In genomic region chr12:92145481-92145730, GRCh38 we compare ENCODE assay signal across 8 cellular contexts. TPM values are rescaled to one million over a fixed set of nuclear protein-coding genes. Genes with fewer than 3 reads are reported as not detected.
DNase-seq lines count a peak whose midpoint lies in the region; ATAC-seq lines count a peak whose summit lies in the region.

No MANE protein-coding gene starts in this region.

- no peaks in the 10 kb centered on the region for H3K27me3 ChIP-seq in NT2/D1 (ENCODE audit: insufficient read depth, insufficient read length)
- H3K27me3 ChIP-seq in effector memory CD4-positive, alpha-beta T cell (replicated peaks; ENCODE audit: control insufficient read depth, insufficient read depth, low read length, poor library complexity, severe bottlenecking) = no peaks in the 10 kb centered on the region

- no peaks in the 10 kb centered on the region for H3K9me3 ChIP-seq in NT2/D1 (ENCODE audit: insufficient read depth, low read length)
- H3K9me3 ChIP-seq in effector memory CD4-positive, alpha-beta T cell (ENCODE audit: control insufficient read depth, low read length) = no peaks in the 10 kb centered on the region

- peaks cover 55 to 67% (median 66%) of the 10 kb centered on the region in 3 donors for H3K36me3 Mint-ChIP-seq in naive thymus-derived CD8-positive, alpha-beta T cell

- peak overlapping the region; percentile 92 for H3K4me3 ChIP-seq in NT2/D1 (ENCODE audit: insufficient read length, low read depth)
- H3K4me3 ChIP-seq in effector memory CD4-positive, alpha-beta T cell (ENCODE audit: insufficient read depth, low read depth, low read length, poor library complexity, severe bottlenecking) = peak overlapping the region; percentile 87

- H3K9ac ChIP-seq in NT2/D1 (ENCODE audit: insufficient read length, low read depth) = peak overlapping the region; percentile 96

- peaks cover 0 to 12% (median 0%) of the 10 kb centered on the region in 9 donors for H3K9me3 Mint-ChIP-seq in naive thymus-derived CD8-positive, alpha-beta T cell

- POLR2A ChIA-PET in naive thymus-derived CD8-positive, alpha-beta T cell (lab: Charles Lee) = interaction anchor here (0.5 to 7.8 kb wide), 108 partner anchors 12 to 781 kb away, joined by 3 to 283 read pairs (median 5); no protein-coding TSS in a partner anchor

- DNase-seq in activated T-cell treated with anti-CD3 and anti-CD28 coated beads for 4 hours (peak; percentile 56), NT2/D1 (ENCODE audit: low read depth, low spot score) (no peak), AG08395 (ENCODE audit: low spot score) (no peak), epidermal melanocyte (ENCODE audit: insufficient read length, low spot score) (no peak)
- no peak for DNase-seq in activated T-cell treated with anti-CD3 and anti-CD28 coated beads, Interleukin-2, amount 50 U/mL, for 1 hour
- no peak for DNase-seq in effector memory CD4-positive, alpha-beta T cell
- no peak for DNase-seq in naive thymus-derived CD8-positive, alpha-beta T cell

- peaks cover 0 to 4% (median 0%) of the 10 kb centered on the region in 5 donors for H3K27me3 Mint-ChIP-seq in naive thymus-derived CD8-positive, alpha-beta T cell

- no peaks in the 10 kb centered on the region for H3K4me1 ChIP-seq in NT2/D1 (ENCODE audit: insufficient read depth, insufficient read length)
- H3K4me1 ChIP-seq in effector memory CD4-positive, alpha-beta T cell (ENCODE audit: control insufficient read depth, insufficient read depth, low read length, poor library complexity, severe bottlenecking) = no peaks in the 10 kb centered on the region

- H3K4me3 Mint-ChIP-seq in naive thymus-derived CD8-positive, alpha-beta T cell = peak overlapping the region; percentile 89 to 100 (median 100)

- H3K27ac ChIP-seq in effector memory CD4-positive, alpha-beta T cell (ENCODE audit: insufficient read depth, low read length, poor library complexity, severe bottlenecking) = peak overlapping the region; percentile 91

- peaks cover 20 to 37% (median 30%) of the 10 kb centered on the region in 4 donors for H3K4me1 Mint-ChIP-seq in naive thymus-derived CD8-positive, alpha-beta T cell

- ATAC-seq in naive thymus-derived CD8-positive, alpha-beta T cell = peak; percentile 5 to 18
- ATAC-seq in GM18520 (IDR thresholded peaks at IDR 0.05; ENCODE audit: unreplicated experiment) = no peak

- H3K36me3 ChIP-seq in NT2/D1 (ENCODE audit: insufficient read depth, insufficient read length, low read length) = peaks cover 24% of the 10 kb centered on the region
- H3K36me3 ChIP-seq in effector memory CD4-positive, alpha-beta T cell (ENCODE audit: control insufficient read depth, insufficient read depth, low read length) = peaks cover 47% of the 10 kb centered on the region

- H3K27ac Mint-ChIP-seq in naive thymus-derived CD8-positive, alpha-beta T cell = peak overlapping the region; percentile 91 to 100 (median 99)

RNA-seq across cellular contexts. Expression of gene BTG1, which starts 0.2 kb away (rescaled TPM):
- 100 to 1,000 TPM; 537 to 544 TPM for total RNA-seq in naive thymus-derived CD8-positive, alpha-beta T cell
- 100 to 1,000 TPM; 705 to 889 (median 719) TPM for polyA plus RNA-seq in naive thymus-derived CD8-positive, alpha-beta T cell
